Comparison of ENCODE assay signal across 9 cellular contexts in genomic region chr15:43225201-43225949, GRCh38. TPM values are rescaled to one million over a fixed set of nuclear protein-coding genes. Genes with fewer than 3 reads are reported as not detected.
DNase-seq lines count a peak whose midpoint lies in the region; ATAC-seq, FAIRE-seq and TF ChIP-seq lines count a peak whose summit lies in the region.
"Had no signal": no experiment of that assay in that cellular context is flagged by ENCODE, and none has a peak within 500 bp of the region (broad histone marks: within the 10 kb centered on the region; RNA-seq: fewer than 3 reads in every experiment).

No MANE protein-coding gene starts in this region.

- TF ChIP-seq EP300 in SK-N-SH (IDR thresholded peaks at IDR 0.05; ENCODE audit: borderline replicate concordance in 1 of 2, low read depth in 1 of 2, low read length in 1 of 2) (no peak), GM12878 (IDR thresholded peaks at IDR 0.05; ENCODE audit: borderline replicate concordance in 1 of 2, control insufficient read depth in 1 of 2, low read depth in 2 of 2, low read length in 2 of 2) (no peak)

- ATAC-seq in GM12878, result peak; percentile 99

- H3K79me2 ChIP-seq in SK-N-SH (ENCODE audit: insufficient read depth) (no peaks in the 10 kb centered on the region), GM12878 (ENCODE audit: control insufficient read depth, insufficient read depth, low read length) (no peaks in the 10 kb centered on the region), smooth muscle cell (ENCODE audit: low read depth) (no peaks in the 10 kb centered on the region)

- 56% methylated on average over 16 of the region's 16 CpGs for WGBS in SK-N-SH (ENCODE audit: low lambda C conversion rate)
- WGBS in GM12878 (ENCODE audit: insufficient coverage, insufficient replicate concordance, low lambda C conversion rate, missing lambda C conversion rate), result 40% methylated on average over 16 of the region's 16 CpGs
- WGBS in smooth muscle cell (ENCODE audit: low lambda C conversion rate), result 50% methylated on average over 16 of the region's 16 CpGs

- CTCF ChIA-PET in SK-N-SH (lab: Yijun Ruan, JAX), result interaction anchor here (0.6 to 8.2 kb wide), 31 partner anchors 11 to 1116 kb away, joined by 3 to 167 read pairs (median 6); partner anchors contain the start of gene TGM5
- CTCF ChIA-PET in GM12878 (lab: Yijun Ruan, JAX), result interaction anchor here (0.6 to 13.4 kb wide), 43 partner anchors 9 to 997 kb away, joined by 3 to 518 read pairs (median 5); partner anchors contain the start of genes CCNDBP1, TGM5 and TGM7

- BruUV-seq in GM12878 (replicated peaks; lab: Mats Ljungman, UMichigan), result no TSS peak

- DNase-seq in NCI-H1436 (lab: John Stamatoyannopoulos, UW) (peak; percentile 33), NCI-H1436 treated with DMSO at 0.1 percent for 48 hours (lab: John Stamatoyannopoulos, UW) (no peak), SK-N-SH (peak; percentile 71), GM12878 (ENCODE audit: low read depth, low spot score) (peak; percentile 45), iPS DF 19.7 (ENCODE audit: low read depth, low spot score) (peak; percentile 50), smooth muscle cell (lab: John Stamatoyannopoulos, UW; ENCODE audit: unreplicated experiment) (no peak), ureter (ENCODE audit: low spot score) (no peak)

- H3K4me1 ChIP-seq in SK-N-SH (ENCODE audit: control insufficient read depth in 1 of 2, insufficient read depth in 2 of 2, low read depth in 1 of 2, low read length in 1 of 2) (peaks cover 0 to 7% of the 10 kb centered on the region in 2 experiments; a peak in 1 of 4 replicates), GM12878 (ENCODE audit: control insufficient read depth, insufficient read depth, low read length) (no peaks in the 10 kb centered on the region), smooth muscle cell (ENCODE audit: low read depth) (no peaks in the 10 kb centered on the region)

- H3F3A ChIP-seq in SK-N-SH (replicated peaks; ENCODE audit: insufficient read depth) (no peaks in the 10 kb centered on the region), smooth muscle cell (ENCODE audit: low read depth) (no peaks in the 10 kb centered on the region)

- H3K4me2 ChIP-seq in SK-N-SH (no peak overlapping the region), GM12878 (ENCODE audit: control insufficient read depth, insufficient read depth) (no peak overlapping the region), smooth muscle cell (no peak overlapping the region)
- H3K4me2 ChIP-seq: BLaER1 treated with 17β-estradiol and CSF1 and Interleukin-3, amounts not matched to agents 10 nM and 100 nM had no signal

- TF ChIP-seq RAD21 in SK-N-SH (IDR thresholded peaks at IDR 0.05; ENCODE audit: low read length), result peak; percentile 72
- TF ChIP-seq RAD21 in GM12878 (IDR thresholded peaks at IDR 0.05; ENCODE audit: insufficient read depth, low read depth, low read length), result peak; percentile 99

- H3K9me2 ChIP-seq in SK-N-SH, result no peaks in the 10 kb centered on the region

- H3K27me3 ChIP-seq in SK-N-SH (ENCODE audit: insufficient read depth), result peaks cover 18% of the 10 kb centered on the region; the same call in 1 of the 2 replicates
- H3K27me3 ChIP-seq in GM12878 (replicated peaks in 1 of 2; ENCODE audit: control insufficient read depth in 2 of 2, insufficient read depth in 2 of 2, low read length in 1 of 2), result no peaks in the 10 kb centered on the region
- peaks cover 3% of the 10 kb centered on the region for H3K27me3 ChIP-seq in smooth muscle cell (ENCODE audit: low read depth)

- RAD21 ChIA-PET in GM12878 (lab: Charles Lee; ENCODE audit: unreplicated experiment), result interaction anchor here (0.6 to 9.3 kb wide), 26 partner anchors 11 to 1236 kb away, joined by 3 to 255 read pairs (median 4); partner anchors contain the start of gene TGM5

- SMC1A ChIA-PET in GM12878 (lab: Charles Lee; ENCODE audit: uncharacterized antibody, unreplicated experiment), result interaction anchor here (0.6 to 12.9 kb wide), 32 partner anchors 8 to 425 kb away, joined by 3 to 311 read pairs (median 6); partner anchors contain the start of genes CCNDBP1, TGM5 and UBR1

- H2AFZ ChIP-seq in SK-N-SH (ENCODE audit: low read depth) (no peak overlapping the region), GM12878 (ENCODE audit: control insufficient read depth, low read depth, low read length) (peak overlapping the region; percentile 64), smooth muscle cell (ENCODE audit: low read depth) (no peak overlapping the region)

- no peak for TF ChIP-seq POLR2A in GM12878 (IDR thresholded peaks at IDR 0.05; ENCODE audit: low read depth, low read length)

- peak; percentile 84 for TF ChIP-seq CTCF in LNCAP (IDR thresholded peaks at IDR 0.05)
- peak; percentile 71 for TF ChIP-seq CTCF in SK-N-SH (IDR thresholded peaks at IDR 0.05)
- peak; percentile 73 to 89 (median 76) for TF ChIP-seq CTCF in GM12878 (IDR thresholded peaks at IDR 0.05 in 2 of 3, conservative IDR thresholded peaks at IDR 0.05 in 1 of 3; ENCODE audit: control insufficient read depth in 2 of 3, extremely low read depth in 1 of 3, insufficient read depth in 1 of 3, low read depth in 3 of 3, low read length in 3 of 3)
- TF ChIP-seq CTCF in smooth muscle cell (IDR thresholded peaks at IDR 0.05; ENCODE audit: borderline replicate concordance, insufficient read depth, poor library complexity, severe bottlenecking), result peak; percentile 67

- POLR2A ChIA-PET in SK-N-SH (lab: Yijun Ruan, JAX), result interaction anchor here (1.0 kb wide), 1 partner anchor 60 kb away, joined by 3 read pairs; no protein-coding TSS in a partner anchor
- POLR2A ChIA-PET in GM12878 (lab: Charles Lee), result interaction anchor here (0.5 to 1.8 kb wide), 8 partner anchors 13 to 1281 kb away, joined by 3 to 9 read pairs (median 4); partner anchors contain the start of gene TGM5

- H4K20me1 ChIP-seq in SK-N-SH (ENCODE audit: insufficient read depth), result no peaks in the 10 kb centered on the region
- no peaks in the 10 kb centered on the region for H4K20me1 ChIP-seq in GM12878 (ENCODE audit: control insufficient read depth, insufficient read depth)
- no peaks in the 10 kb centered on the region for H4K20me1 ChIP-seq in smooth muscle cell (ENCODE audit: low read depth)
- H4K20me1 ChIP-seq: BLaER1 treated with 17β-estradiol and CSF1 and Interleukin-3, amounts not matched to agents 10 nM and 100 nM had no signal

- FAIRE-seq in GM12878 (lab: Jason Lieb, UNC), result peak; percentile 74

- H3K36me3 ChIP-seq in SK-N-SH (replicated peaks in 1 of 2; ENCODE audit: control insufficient read depth in 1 of 2, insufficient read depth in 2 of 2, low read length in 1 of 2) (no peaks in the 10 kb centered on the region), GM12878 (ENCODE audit: control insufficient read depth in 2 of 2, insufficient read depth in 2 of 2, low read length in 1 of 2) (no peaks in the 10 kb centered on the region; a peak in 1 of 4 replicates), smooth muscle cell (ENCODE audit: low read depth) (no peaks in the 10 kb centered on the region)
- H3K36me3 ChIP-seq: BLaER1 treated with 17β-estradiol and CSF1 and Interleukin-3, amounts not matched to agents 10 nM and 100 nM had no signal

- H3K9me3 ChIP-seq in SK-N-SH (no peaks in the 10 kb centered on the region), GM12878 (replicated peaks; ENCODE audit: control insufficient read depth, insufficient read depth, low read length) (no peaks in the 10 kb centered on the region), smooth muscle cell (replicated peaks; ENCODE audit: low read depth) (no peaks in the 10 kb centered on the region)

- H3K27ac ChIP-seq in SK-N-SH (ENCODE audit: low read depth in 2 of 2, low read length in 1 of 2) (no peak overlapping the region), GM12878 (ENCODE audit: control insufficient read depth, insufficient read depth) (no peak overlapping the region), smooth muscle cell (ENCODE audit: low read depth) (no peak overlapping the region)
- H3K27ac ChIP-seq: BLaER1 treated with 17β-estradiol and CSF1 and Interleukin-3, amounts not matched to agents 10 nM and 100 nM had no signal

- H3K9ac ChIP-seq in SK-N-SH (no peak overlapping the region), GM12878 (ENCODE audit: control insufficient read depth, insufficient read depth, low read length) (no peak overlapping the region; the same call in 1 of the 2 replicates), smooth muscle cell (ENCODE audit: low read depth) (no peak overlapping the region)
- H3K9ac ChIP-seq: BLaER1 treated with 17β-estradiol and CSF1 and Interleukin-3, amounts not matched to agents 10 nM and 100 nM had no signal

- intact Hi-C loops in GM12878 (cut with micrococcal nuclease; ENCODE audit: unreplicated experiment), result loop anchor here (1.0 to 2.0 kb wide), 4 partner anchors 29 to 60 kb away; no protein-coding TSS in a partner anchor

- no peak overlapping the region; a peak in 1 of 4 replicates for H3K4me3 ChIP-seq in SK-N-SH (ENCODE audit: low read depth in 2 of 2, low read length in 1 of 2)
- H3K4me3 ChIP-seq in GM12878, result no peak overlapping the region
- no peak overlapping the region for H3K4me3 ChIP-seq in smooth muscle cell
- H3K4me3 ChIP-seq: BLaER1 treated with 17β-estradiol and CSF1 and Interleukin-3, amounts not matched to agents 10 nM and 100 nM had no signal

- in situ Hi-C loops in GM12878 (cut with MboI), result no loop called here

RNA-seq across cellular contexts. Expression of gene EPB42, which starts 4.6 kb away (rescaled TPM):
- not detected in 2 replicates for polyA plus RNA-seq in SK-N-SH (2012; rRNA removed)
- polyA plus RNA-seq in SK-N-SH (2012; cell fraction: cytosol; rRNA removed), result not detected in 2 replicates
- polyA plus RNA-seq in SK-N-SH (2012; cell fraction: nucleus; rRNA removed), result not detected in 2 replicates
- not detected in 2 replicates for total RNA-seq in GM12878 (2013; cell fraction: nucleolus; rRNA removed)
- not detected in 2 replicates for total RNA-seq in GM12878 (2014; rRNA removed)
- total RNA-seq in GM12878 (2014; rRNA removed; fragmentation: Illumina TruSeq; extraction: Trizol), result not detected in 2 replicates
- not detected in 2 replicates for total RNA-seq in GM12878 (2021)
- polyA plus RNA-seq in GM12878 (2011; ENCODE audit: low read depth), result not detected
- not detected in 2 replicates for polyA plus RNA-seq in GM12878 (2011; rRNA removed)
- not detected in 2 replicates for polyA plus RNA-seq in GM12878 (2011; cell fraction: cytosol; rRNA removed)
- not detected in 2 replicates for polyA plus RNA-seq in GM12878 (2011; cell fraction: nucleus; rRNA removed)
- not detected in 2 replicates for polyA plus RNA-seq in GM12878 (2012)
- polyA plus RNA-seq in GM12878 (2014; fragmentation: Illumina TruSeq; extraction: Trizol), result not detected in 2 replicates
- polyA plus RNA-seq in GM12878 (2014; fragmentation: Nextera tagmentation; extraction: Ambion mirVana), result not detected
- polyA plus RNA-seq in GM12878 (2014; rRNA removed), result not detected in 2 replicates
- not detected for polyA plus RNA-seq in GM12878 (2016; fragmentation: Nextera tagmentation; extraction: Ambion mirVana)
- not detected in 2 replicates for polyA minus RNA-seq in GM12878 (2011; rRNA and poly(A)+ RNA removed)
- polyA minus RNA-seq in GM12878 (2011; cell fraction: cytosol; rRNA and poly(A)+ RNA removed), result not detected in 2 replicates
- not detected in 2 replicates for polyA minus RNA-seq in GM12878 (2011; cell fraction: nucleus; rRNA and poly(A)+ RNA removed)
- not detected in 2 replicates for total RNA-seq in smooth muscle cell
- not detected in 2 replicates for polyA plus RNA-seq in smooth muscle cell
- not detected for total RNA-seq in ureter

RNA-seq across cellular contexts. Expression of gene CCNDBP1, which starts 40.2 kb away (rescaled TPM):
- polyA plus RNA-seq in SK-N-SH (2012; rRNA removed) (63.6 and 81.7 TPM in 2 replicates), GM12878 (2011; rRNA removed) (86.7 and 112 TPM in 2 replicates), GM12878 (2014; fragmentation: Illumina TruSeq; extraction: Trizol) (45.2 and 54.0 TPM in 2 replicates), GM12878 (2014; fragmentation: Nextera tagmentation; extraction: Ambion mirVana) (10 to 100 TPM; 30.1 to 39.2 TPM), GM12878 (2014; rRNA removed) (36.3 and 42.1 TPM in 2 replicates), GM12878 (2016; fragmentation: Nextera tagmentation; extraction: Ambion mirVana) (10 to 100 TPM; 61.0 to 68.8 TPM), smooth muscle cell (22.1 and 33.4 TPM in 2 replicates)
- polyA plus RNA-seq in SK-N-SH (2012; cell fraction: cytosol; rRNA removed), result 79.4 and 82.9 TPM in 2 replicates
- polyA plus RNA-seq in SK-N-SH (2012; cell fraction: nucleus; rRNA removed), result 56.2 and 70.6 TPM in 2 replicates
- total RNA-seq in GM12878 (2013; cell fraction: nucleolus; rRNA removed), result 63.6 and 64.7 TPM in 2 replicates
- total RNA-seq in GM12878 (2014; rRNA removed) (42.3 and 48.5 TPM in 2 replicates), GM12878 (2014; rRNA removed; fragmentation: Illumina TruSeq; extraction: Trizol) (40.8 and 41.4 TPM in 2 replicates), GM12878 (2021) (31.9 and 34.3 TPM in 2 replicates), smooth muscle cell (29.6 and 30.5 TPM in 2 replicates), ureter (55.2 TPM)
- 50.2 TPM for polyA plus RNA-seq in GM12878 (2011; ENCODE audit: low read depth)
- polyA plus RNA-seq in GM12878 (2011; cell fraction: cytosol; rRNA removed), result 59.2 and 83.5 TPM in 2 replicates
- polyA plus RNA-seq in GM12878 (2011; cell fraction: nucleus; rRNA removed), result 66.1 and 66.6 TPM in 2 replicates
- polyA plus RNA-seq in GM12878 (2012), result 52.5 and 53.4 TPM in 2 replicates
- 40.1 and 44.5 TPM in 2 replicates for polyA minus RNA-seq in GM12878 (2011; rRNA and poly(A)+ RNA removed)
- 14.1 and 14.4 TPM in 2 replicates for polyA minus RNA-seq in GM12878 (2011; cell fraction: cytosol; rRNA and poly(A)+ RNA removed)
- 30.8 and 43.8 TPM in 2 replicates for polyA minus RNA-seq in GM12878 (2011; cell fraction: nucleus; rRNA and poly(A)+ RNA removed)

RNA-seq across cellular contexts. Expression of gene TGM5, which starts 41.4 kb away (rescaled TPM):
- polyA plus RNA-seq in SK-N-SH (2012; rRNA removed) (not detected in 2 replicates), GM12878 (2011; rRNA removed) (25.1 and 27.1 TPM in 2 replicates), GM12878 (2014; fragmentation: Illumina TruSeq; extraction: Trizol) (5.3 and 6.5 TPM in 2 replicates), GM12878 (2014; fragmentation: Nextera tagmentation; extraction: Ambion mirVana) (1 to 10 TPM; 5.0 to 6.1 TPM), GM12878 (2014; rRNA removed) (5.1 and 6.6 TPM in 2 replicates), GM12878 (2016; fragmentation: Nextera tagmentation; extraction: Ambion mirVana) (1 to 10 TPM; 7.8 to 8.5 TPM), smooth muscle cell (0.08 and 1.1 TPM in 2 replicates)
- polyA plus RNA-seq in SK-N-SH (2012; cell fraction: cytosol; rRNA removed), result not detected in 2 replicates
- not detected in 2 replicates for polyA plus RNA-seq in SK-N-SH (2012; cell fraction: nucleus; rRNA removed)
- 115 and 131 TPM in 2 replicates for total RNA-seq in GM12878 (2013; cell fraction: nucleolus; rRNA removed)
- total RNA-seq in GM12878 (2014; rRNA removed) (4.5 and 5.6 TPM in 2 replicates), GM12878 (2014; rRNA removed; fragmentation: Illumina TruSeq; extraction: Trizol) (4.2 and 5.0 TPM in 2 replicates), GM12878 (2021) (4.4 and 5.6 TPM in 2 replicates), smooth muscle cell (2.5 and 3.7 TPM in 2 replicates), ureter (0.91 TPM)
- polyA plus RNA-seq in GM12878 (2011; ENCODE audit: low read depth), result 2.8 TPM
- 39.2 and 44.1 TPM in 2 replicates for polyA plus RNA-seq in GM12878 (2011; cell fraction: cytosol; rRNA removed)
- 84.0 and 103 TPM in 2 replicates for polyA plus RNA-seq in GM12878 (2011; cell fraction: nucleus; rRNA removed)
- 2.4 and 4.6 TPM in 2 replicates for polyA plus RNA-seq in GM12878 (2012)
- 30.9 and 34.8 TPM in 2 replicates for polyA minus RNA-seq in GM12878 (2011; rRNA and poly(A)+ RNA removed)
- 6.9 and 8.3 TPM in 2 replicates for polyA minus RNA-seq in GM12878 (2011; cell fraction: cytosol; rRNA and poly(A)+ RNA removed)
- polyA minus RNA-seq in GM12878 (2011; cell fraction: nucleus; rRNA and poly(A)+ RNA removed), result 20.3 and 22.2 TPM in 2 replicates

Comparison
In these comparisons a context has a peak if more than half of its experiments do, and no peak if none do; other contexts are left out.
1. DNase-seq: peak in NCI-H1436 (single experiment), SK-N-SH (single experiment), GM12878 (single experiment) and iPS DF 19.7 (single experiment); none in NCI-H1436 treated with DMSO at 0.1 percent for 48 hours (single experiment), smooth muscle cell (single experiment) and ureter (single experiment).
2. Peak in every context shown above with its lines, with median percentiles within 50 percentile points of each other: CTCF ChIP-seq.